In the genomic region with DNA sequence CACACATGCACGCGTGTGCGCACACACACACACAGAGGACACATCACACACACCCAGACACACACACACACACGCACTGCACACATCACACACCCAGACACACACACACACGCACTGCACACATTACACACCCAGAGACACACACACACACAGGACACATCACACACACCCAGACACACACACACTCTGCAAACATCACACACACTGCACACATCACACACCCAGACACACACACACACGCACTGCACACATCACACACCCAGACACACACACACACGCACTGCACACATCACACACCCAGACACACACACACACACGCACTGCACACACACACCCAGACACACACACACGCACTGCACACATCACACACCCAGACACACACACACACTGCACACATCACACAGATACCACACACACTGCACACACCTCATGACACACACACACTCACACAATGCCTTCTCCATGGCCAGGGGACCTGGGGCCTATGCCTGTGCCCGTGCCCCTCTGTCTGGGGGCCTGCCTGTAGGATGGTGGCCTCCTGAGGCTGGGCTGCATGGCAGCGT, we compare ENCODE assay signal across 1 cellular context.
TF ChIP-seq lines count a peak whose summit lies in the region.

No MANE protein-coding gene starts in this region.

TF ChIP-seq in IMR-90, 13 proteins besides CTCF, POLR2A, EP300 and RAD21 (continued from another document):
- TF ChIP-seq BHLHE40 (IDR thresholded peaks at IDR 0.05; ENCODE audit: low read depth, low read length) (no peak), MXI1 (IDR thresholded peaks at IDR 0.05; ENCODE audit: borderline replicate concordance, low read depth, low read length) (no peak), CEBPB (IDR thresholded peaks at IDR 0.05; ENCODE audit: low read depth, low read length) (no peak), CHD1 (IDR thresholded peaks at IDR 0.05; ENCODE audit: low read depth, low read length) (no peak), RCOR1 (IDR thresholded peaks at IDR 0.05; ENCODE audit: insufficient replicate concordance, low read length) (no peak), USF2 (IDR thresholded peaks at IDR 0.05; ENCODE audit: low read depth, low read length) (no peak), SMC3 (IDR thresholded peaks at IDR 0.05; ENCODE audit: low read depth, low read length) (no peak)
